4 cellular contexts compared by ENCODE assay signal in genomic region chr3:135093121-135093520, GRCh38.
"Had no signal": no experiment of that assay in that cellular context is flagged by ENCODE, and none has a peak within 500 bp of the region (broad histone marks: within the 10 kb centered on the region; RNA-seq: fewer than 3 reads in every experiment).

No MANE protein-coding gene starts in this region.

- H3K27ac ChIP-seq: HL-60 had no signal

- H3K4me3 ChIP-seq: K562 had no signal

- DNase-seq: IMR-90, KBM-7 had no signal
